Comparison of ENCODE assay signal across 26 cellular contexts in the genomic region with DNA sequence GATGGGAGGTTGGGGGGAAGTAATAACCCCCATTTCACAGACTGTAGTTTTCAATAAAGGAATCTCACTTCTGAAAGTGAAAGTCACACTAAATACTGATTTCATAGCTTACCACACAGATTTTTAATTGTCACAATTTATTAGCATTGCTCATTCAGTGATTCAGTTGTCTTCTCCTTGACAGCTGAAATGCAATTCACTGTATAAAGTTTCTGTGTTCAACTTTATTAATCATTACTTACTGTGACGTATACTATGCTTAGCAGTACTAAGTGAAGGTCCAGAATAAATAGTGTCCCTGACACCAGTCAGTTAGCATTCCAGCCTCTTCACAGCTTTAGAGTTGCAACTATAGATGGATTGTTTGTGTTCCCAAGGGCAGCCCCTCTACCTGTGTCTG.
"Had no signal": no experiment of that assay in that cellular context is flagged by ENCODE, and none has a peak within 500 bp of the region (broad histone marks: within the 10 kb centered on the region; RNA-seq: fewer than 3 reads in every experiment).

No MANE protein-coding gene starts in this region.

- FAIRE-seq: colon, endothelial cell of umbilical vein, frontal cortex, kidney had no signal

- H3K79me2 ChIP-seq: hepatocyte had no signal

- H3K27me3 ChIP-seq: esophagus muscularis mucosa, foreskin keratinocyte, gastroesophageal sphincter, heart left ventricle, hepatocyte, left lung had no signal

- H3K36me3 Mint-ChIP-seq: mesothelial cell of epicardium, naive B cell had no signal

- H3K4me2 ChIP-seq: hepatocyte had no signal

- H3K36me3 ChIP-seq: esophagus muscularis mucosa, gastroesophageal sphincter, heart left ventricle, left lung, lower lobe of right lung had no signal

- ATAC-seq: foreskin keratinocyte, gastroesophageal sphincter, heart left ventricle, left cardiac atrium, left lung, left ventricle myocardium superior, lower lobe of right lung, mucosa of descending colon had no signal

- H3K27ac Mint-ChIP-seq: immature natural killer cell, mesothelial cell of epicardium had no signal

- H3K27ac ChIP-seq: coronary artery, dorsolateral prefrontal cortex, esophagus muscularis mucosa, foreskin keratinocyte, gastroesophageal sphincter, heart left ventricle, hepatocyte, left lung, lower lobe of right lung had no signal

- H2AFZ ChIP-seq: hepatocyte had no signal

- H3K9me3 ChIP-seq: esophagus muscularis mucosa, gastroesophageal sphincter, heart left ventricle, left lung, lower lobe of right lung, mucosa of descending colon had no signal

- H3K4me3 Mint-ChIP-seq: immature natural killer cell, mesothelial cell of epicardium, naive B cell had no signal

- DNase-seq: dermis blood vessel endothelial cell; dorsolateral prefrontal cortex; effector CD4-positive, alpha-beta T cell; effector memory CD4-positive, alpha-beta T cell; foreskin keratinocyte; heart left ventricle; hypothalamus; immature natural killer cell; islet precursor cell; kidney; kidney glomerular epithelial cell; left cardiac atrium; left lung; left ventricle myocardium superior; lower lobe of right lung; mesenchymal stem cell; mucosa of descending colon; naive B cell had no signal

- H3K4me3 ChIP-seq: coronary artery, dorsolateral prefrontal cortex, esophagus muscularis mucosa, gastroesophageal sphincter, heart left ventricle, hepatocyte, left lung, lower lobe of right lung, mucosa of descending colon had no signal

- H3K4me1 Mint-ChIP-seq: mesothelial cell of epicardium, naive B cell had no signal

- H3K4me1 ChIP-seq: esophagus muscularis mucosa, foreskin keratinocyte, gastroesophageal sphincter, heart left ventricle, left lung, lower lobe of right lung had no signal
